Comparison of ENCODE assay signal across 1 cellular context in the genomic region with DNA sequence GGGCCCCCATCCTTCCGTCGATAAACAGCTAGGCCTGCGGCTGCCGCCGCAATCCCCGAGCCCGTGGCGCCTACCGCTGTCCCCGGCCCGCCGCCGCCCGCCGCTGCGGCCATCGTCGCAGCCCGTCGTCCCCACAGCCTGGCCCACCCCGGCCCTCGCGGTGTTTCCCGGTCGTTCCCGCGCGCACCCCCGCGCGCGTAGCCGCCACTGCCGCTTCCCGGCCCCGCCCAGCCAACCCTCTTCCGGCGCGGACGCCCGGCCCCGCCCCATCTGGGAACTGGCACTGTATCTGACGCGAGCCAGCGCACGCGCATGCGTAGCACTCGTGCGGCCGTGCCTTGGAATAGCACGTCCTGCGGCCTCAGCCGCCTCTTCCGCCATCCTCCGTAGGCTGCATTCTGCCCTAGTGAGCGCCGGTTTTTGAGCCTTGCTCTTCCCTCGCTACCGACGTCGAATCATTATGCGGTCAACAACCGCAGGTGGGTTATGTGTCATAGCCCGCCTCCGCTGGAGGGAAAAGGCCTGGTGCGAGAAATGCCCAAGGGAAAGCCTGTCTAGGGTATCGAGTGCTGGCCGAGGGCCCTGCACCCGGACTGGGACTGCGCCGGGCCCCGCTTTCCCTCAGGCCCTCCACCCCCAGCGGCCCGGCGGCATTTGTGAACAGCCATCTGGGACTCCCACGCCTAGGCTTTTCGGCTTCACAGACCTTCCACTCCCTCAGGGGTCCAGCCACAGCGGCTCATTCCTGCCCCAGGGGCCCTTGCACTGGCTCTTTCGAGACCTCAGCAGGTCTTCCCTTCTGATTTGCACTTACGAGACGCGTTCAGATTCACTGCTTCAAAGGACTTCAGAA.
TF ChIP-seq lines count a peak whose summit lies in the region.

Gene SMARCC1 (minus strand): TSS at position 209 of the 853 bp plus-strand sequence. CDS start 96 bp downstream, at position 113.

TF ChIP-seq in HepG2, 621 proteins besides CTCF, POLR2A, EP300 and RAD21 (continued from another document and continues in another):
- TF ChIP-seq ELK4 (CRISPR knock-in tag; IDR thresholded peaks at IDR 0.05; ENCODE audit: borderline replicate concordance) (peak; percentile 15; the same call in 1 of the 2 replicates), ZNF264 (CRISPR knock-in tag; IDR thresholded peaks at IDR 0.05) (peak; percentile 66; the same call in 1 of the 2 replicates), ZNF224 (CRISPR knock-in tag; IDR thresholded peaks at IDR 0.05) (peak; percentile 80; the same call in 1 of the 2 replicates), DR1 (CRISPR knock-in tag; IDR thresholded peaks at IDR 0.05) (peak; percentile 63), KDM5A (IDR thresholded peaks at IDR 0.05; ENCODE audit: borderline replicate concordance, low read length) (peak; percentile 48; the same call in 1 of the 2 replicates), ZNF574 (CRISPR knock-in tag; IDR thresholded peaks at IDR 0.05) (peak; percentile 75), ELF3 (CRISPR knock-in tag; IDR thresholded peaks at IDR 0.05) (peak; percentile 83), ZNF430 (CRISPR knock-in tag; IDR thresholded peaks at IDR 0.05) (peak; percentile 6; the same call in 1 of the 2 replicates), TAF15 (IDR thresholded peaks at IDR 0.05; ENCODE audit: low read depth, low read length, poor library complexity, severe bottlenecking) (peak; percentile 13), AHR (CRISPR knock-in tag; IDR thresholded peaks at IDR 0.05) (0 out of 2 replicates have a peak, but pooled peaks have one; percentile 17), MAX (IDR thresholded peaks at IDR 0.05) (peak; percentile 47), ELF4 (CRISPR knock-in tag; IDR thresholded peaks at IDR 0.05; ENCODE audit: borderline replicate concordance) (0 out of 2 replicates have a peak, but pooled peaks have one; percentile 59), ZSCAN25 (CRISPR knock-in tag; IDR thresholded peaks at IDR 0.05) (peak; percentile 77; the same call in 1 of the 2 replicates), CHD2 (IDR thresholded peaks at IDR 0.05; ENCODE audit: low read depth, low read length) (peak; percentile 91), ZNF619 (CRISPR knock-in tag; IDR thresholded peaks at IDR 0.05) (peak; percentile 85), PAX8 (CRISPR knock-in tag; IDR thresholded peaks at IDR 0.05; ENCODE audit: borderline replicate concordance) (0 out of 2 replicates have a peak, but pooled peaks have one; percentile 65), MED1 (CRISPR knock-in tag; IDR thresholded peaks at IDR 0.05) (peak; percentile 74), FOXA1 (IDR thresholded peaks at IDR 0.05) (no peak), FOXA1 (CRISPR knock-in tag; IDR thresholded peaks at IDR 0.05) (0 out of 2 replicates have a peak, but pooled peaks have one; percentile 34), ZNF343 (CRISPR knock-in tag; IDR thresholded peaks at IDR 0.05) (no peak; the same call in 1 of the 2 replicates), NCOA2 (CRISPR knock-in tag; IDR thresholded peaks at IDR 0.05) (no peak; the same call in 1 of the 2 replicates), ESRRA (CRISPR knock-in tag; IDR thresholded peaks at IDR 0.05; ENCODE audit: low read depth) (0 out of 2 replicates have a peak, but pooled peaks have one; percentile 10), KLF9 (CRISPR knock-in tag; IDR thresholded peaks at IDR 0.05; ENCODE audit: low read depth) (peak; percentile 72; the same call in 1 of the 2 replicates), ZKSCAN8 (CRISPR knock-in tag; IDR thresholded peaks at IDR 0.05; ENCODE audit: borderline replicate concordance) (peak; percentile 27; the same call in 1 of the 2 replicates), SIN3B (IDR thresholded peaks at IDR 0.05; ENCODE audit: low read length) (no peak), ZNF720 (CRISPR knock-in tag; IDR thresholded peaks at IDR 0.05) (no peak), SMYD3 (CRISPR knock-in tag; IDR thresholded peaks at IDR 0.05) (0 out of 2 replicates have a peak, but pooled peaks have one; percentile 79), MYPOP (CRISPR knock-in tag; IDR thresholded peaks at IDR 0.05) (peak; percentile 70; the same call in 1 of the 2 replicates), ZNF12 (CRISPR knock-in tag; IDR thresholded peaks at IDR 0.05) (peak; percentile 57; the same call in 1 of the 2 replicates), ZNF792 (CRISPR knock-in tag; IDR thresholded peaks at IDR 0.05) (peak; percentile 84; the same call in 1 of the 2 replicates), JUN (CRISPR knock-in tag; IDR thresholded peaks at IDR 0.05) (0 out of 2 replicates have a peak, but pooled peaks have one; percentile 58), KLF16 (CRISPR knock-in tag; IDR thresholded peaks at IDR 0.05) (peak in 1 of 2 experiments; percentile 78; a peak in 1 of 4 replicates), TBX2 (CRISPR knock-in tag; IDR thresholded peaks at IDR 0.05; ENCODE audit: borderline replicate concordance) (peak; percentile 86), ZNF160 (CRISPR knock-in tag; IDR thresholded peaks at IDR 0.05) (0 out of 2 replicates have a peak, but pooled peaks have one; percentile 39), SIN3A (IDR thresholded peaks at IDR 0.05; ENCODE audit: borderline replicate concordance, low read depth, low read length) (no peak; the same call in 1 of the 2 replicates), KLF12 (CRISPR knock-in tag; IDR thresholded peaks at IDR 0.05; ENCODE audit: borderline replicate concordance) (peak; percentile 89; the same call in 1 of the 2 replicates), TCF12 (IDR thresholded peaks at IDR 0.05) (no peak), TCF12 (CRISPR knock-in tag; IDR thresholded peaks at IDR 0.05) (0 out of 2 replicates have a peak, but pooled peaks have one; percentile 40), ZNF558 (CRISPR knock-in tag; IDR thresholded peaks at IDR 0.05; ENCODE audit: borderline replicate concordance) (peak; percentile 62; the same call in 1 of the 2 replicates), ZNF562 (CRISPR knock-in tag; IDR thresholded peaks at IDR 0.05; ENCODE audit: borderline replicate concordance) (no peak), ZSCAN5A (CRISPR knock-in tag; IDR thresholded peaks at IDR 0.05; ENCODE audit: borderline replicate concordance) (0 out of 2 replicates have a peak, but pooled peaks have one; percentile 30), ZNF747 (CRISPR knock-in tag; IDR thresholded peaks at IDR 0.05; ENCODE audit: borderline replicate concordance) (0 out of 2 replicates have a peak, but pooled peaks have one; percentile 65), CENPBD1 (CRISPR knock-in tag; IDR thresholded peaks at IDR 0.05; ENCODE audit: borderline replicate concordance, low read depth) (peak; percentile 23; the same call in 1 of the 2 replicates), PHF8 (CRISPR knock-in tag; IDR thresholded peaks at IDR 0.05) (peak; percentile 99), ZNF510 (CRISPR knock-in tag; IDR thresholded peaks at IDR 0.05; ENCODE audit: low read depth) (peak; percentile 28; the same call in 1 of the 2 replicates), GMEB1 (CRISPR knock-in tag; IDR thresholded peaks at IDR 0.05; ENCODE audit: borderline replicate concordance) (peak; percentile 89), CREM (IDR thresholded peaks at IDR 0.05) (peak; percentile 41; the same call in 1 of the 2 replicates), CREM (CRISPR knock-in tag; IDR thresholded peaks at IDR 0.05) (no peak), POLR2AphosphoS2 (IDR thresholded peaks at IDR 0.05; ENCODE audit: low read depth, low read length) (no peak)
- TF ChIP-seq, protein P1, sequence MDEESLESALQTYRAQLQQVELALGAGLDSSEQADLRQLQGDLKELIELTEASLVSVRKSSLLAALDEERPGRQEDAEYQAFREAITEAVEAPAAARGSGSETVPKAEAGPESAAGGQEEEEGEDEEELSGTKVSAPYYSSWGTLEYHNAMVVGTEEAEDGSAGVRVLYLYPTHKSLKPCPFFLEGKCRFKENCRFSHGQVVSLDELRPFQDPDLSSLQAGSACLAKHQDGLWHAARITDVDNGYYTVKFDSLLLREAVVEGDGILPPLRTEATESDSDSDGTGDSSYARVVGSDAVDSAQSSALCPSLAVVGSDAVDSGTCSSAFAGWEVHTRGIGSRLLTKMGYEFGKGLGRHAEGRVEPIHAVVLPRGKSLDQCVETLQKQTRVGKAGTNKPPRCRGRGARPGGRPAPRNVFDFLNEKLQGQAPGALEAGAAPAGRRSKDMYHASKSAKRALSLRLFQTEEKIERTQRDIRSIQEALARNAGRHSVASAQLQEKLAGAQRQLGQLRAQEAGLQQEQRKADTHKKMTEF (CRISPR knock-in tag; IDR thresholded peaks at IDR 0.05) = peak; percentile 83
- TF ChIP-seq, protein P2, sequence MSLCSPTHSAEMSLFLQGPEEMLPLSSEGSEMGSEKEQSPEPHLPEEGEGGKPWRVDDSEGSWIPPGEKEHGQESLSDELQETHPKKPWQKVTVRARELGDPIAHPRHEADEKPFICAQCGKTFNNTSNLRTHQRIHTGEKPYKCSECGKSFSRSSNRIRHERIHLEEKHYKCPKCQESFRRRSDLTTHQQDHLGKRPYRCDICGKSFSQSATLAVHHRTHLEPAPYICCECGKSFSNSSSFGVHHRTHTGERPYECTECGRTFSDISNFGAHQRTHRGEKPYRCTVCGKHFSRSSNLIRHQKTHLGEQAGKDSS (CRISPR knock-in tag; IDR thresholded peaks at IDR 0.05; ENCODE audit: borderline replicate concordance, low read depth) = peak; percentile 87
- TF ChIP-seq, protein P3, sequence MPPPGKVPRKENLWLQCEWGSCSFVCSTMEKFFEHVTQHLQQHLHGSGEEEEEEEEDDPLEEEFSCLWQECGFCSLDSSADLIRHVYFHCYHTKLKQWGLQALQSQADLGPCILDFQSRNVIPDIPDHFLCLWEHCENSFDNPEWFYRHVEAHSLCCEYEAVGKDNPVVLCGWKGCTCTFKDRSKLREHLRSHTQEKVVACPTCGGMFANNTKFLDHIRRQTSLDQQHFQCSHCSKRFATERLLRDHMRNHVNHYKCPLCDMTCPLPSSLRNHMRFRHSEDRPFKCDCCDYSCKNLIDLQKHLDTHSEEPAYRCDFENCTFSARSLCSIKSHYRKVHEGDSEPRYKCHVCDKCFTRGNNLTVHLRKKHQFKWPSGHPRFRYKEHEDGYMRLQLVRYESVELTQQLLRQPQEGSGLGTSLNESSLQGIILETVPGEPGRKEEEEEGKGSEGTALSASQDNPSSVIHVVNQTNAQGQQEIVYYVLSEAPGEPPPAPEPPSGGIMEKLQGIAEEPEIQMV (CRISPR knock-in tag; IDR thresholded peaks at IDR 0.05; ENCODE audit: low read depth) = peak; percentile 92
